Comparison of ENCODE assay signal across 9 cellular contexts in the genomic region with DNA sequence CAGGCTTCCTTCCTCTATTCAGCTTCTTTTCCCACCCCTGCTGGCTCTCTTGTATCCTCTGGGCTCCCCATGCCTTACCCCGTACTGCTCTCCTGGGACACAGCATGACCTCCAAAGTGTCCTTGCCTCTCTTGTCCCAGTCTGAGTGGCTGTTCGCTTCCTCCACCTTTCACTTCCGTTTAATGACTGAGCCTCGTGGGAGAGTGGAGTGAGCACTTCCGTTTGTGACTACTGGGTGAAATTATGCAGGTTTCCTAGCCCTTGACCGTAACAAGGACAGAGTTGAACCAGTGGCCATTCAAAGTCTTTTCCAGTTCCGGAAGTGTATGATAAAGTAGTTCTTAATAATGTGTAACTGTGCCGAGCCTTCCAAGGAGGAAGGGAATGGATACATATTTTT.
DNase-seq lines count a peak whose midpoint lies in the region; ATAC-seq, FAIRE-seq and TF ChIP-seq lines count a peak whose summit lies in the region.
"Had no signal": no experiment of that assay in that cellular context is flagged by ENCODE, and none has a peak within 500 bp of the region (broad histone marks: within the 10 kb centered on the region; RNA-seq: fewer than 3 reads in every experiment).

No MANE protein-coding gene starts in this region.

- 25 to 45% (median 40%) methylated on average over 8 of the region's 8 CpGs for WGBS in small intestine, 3 donors
- WGBS in esophagus squamous epithelium, 2 donors = 60 to 65% methylated on average over 6 to 8 of the region's 8 CpGs

- DNase-seq in DMS53 (lab: John Stamatoyannopoulos, UW) (peak; percentile 10), DMS53 treated with DMSO at 0.1 percent for 48 hours (lab: John Stamatoyannopoulos, UW; ENCODE audit: unreplicated experiment) (no peak), small intestine (peak; percentile 73), esophagus squamous epithelium (lab: John Stamatoyannopoulos, UW) (no peak), LoVo (ENCODE audit: low spot score) (no peak)
- no peak for DNase-seq in central memory CD8-positive, alpha-beta T cell (ENCODE audit: low spot score in 2 of 2)
- no peak for DNase-seq in activated naive CD4-positive, alpha-beta T cell treated with anti-CD3 and anti-CD28 coated beads, Interleukin-2, amount 10 ng/mL, durations not matched to agents 7 days and 5 days

- ATAC-seq in HG03354 (IDR thresholded peaks at IDR 0.05; ENCODE audit: poor library complexity, severe bottlenecking, unreplicated experiment) = peak; percentile 83
- ATAC-seq in central memory CD8-positive, alpha-beta T cell (replicated peaks; ENCODE audit: extremely low read depth, poor library complexity, severe bottlenecking) = no peak

- no peak for TF ChIP-seq CTCF in esophagus squamous epithelium (IDR thresholded peaks at IDR 0.05)

- no peaks in the 10 kb centered on the region for H3K27me3 Mint-ChIP-seq in central memory CD8-positive, alpha-beta T cell
- no peaks in the 10 kb centered on the region for H3K27me3 Mint-ChIP-seq in activated naive CD4-positive, alpha-beta T cell treated with anti-CD3 and anti-CD28 coated beads, Interleukin-2, amount 10 ng/mL, durations not matched to agents 7 days and 5 days

- peak overlapping the region; percentile 42 for H3K27ac Mint-ChIP-seq in central memory CD8-positive, alpha-beta T cell (ENCODE audit: low read depth)
- no peak overlapping the region for H3K27ac Mint-ChIP-seq in activated naive CD4-positive, alpha-beta T cell treated with anti-CD3 and anti-CD28 coated beads, Interleukin-2, amount 10 ng/mL, durations not matched to agents 7 days and 5 days

- H3K4me3 ChIP-seq in small intestine (ENCODE audit: low read depth in 1 of 2, low read length in 2 of 2) (no peak overlapping the region), esophagus squamous epithelium (no peak overlapping the region)

- H3K4me3 Mint-ChIP-seq in central memory CD8-positive, alpha-beta T cell = no peak overlapping the region
- H3K4me3 Mint-ChIP-seq in activated naive CD4-positive, alpha-beta T cell treated with anti-CD3 and anti-CD28 coated beads, Interleukin-2, amount 10 ng/mL, durations not matched to agents 7 days and 5 days = no peak overlapping the region

- H3K9me3 ChIP-seq in small intestine (ENCODE audit: control insufficient read depth, low read depth) = no peaks in the 10 kb centered on the region
- H3K9me3 ChIP-seq in esophagus squamous epithelium = no peaks in the 10 kb centered on the region

- no peak for TF ChIP-seq POLR2A in esophagus squamous epithelium (IDR thresholded peaks at IDR 0.05)

- intact Hi-C loops in esophagus squamous epithelium (cut with DNase I) = no loop called here

- FAIRE-seq in small intestine (lab: Jason Lieb, UNC) = no peak

- peaks cover 3% of the 10 kb centered on the region for H3K36me3 Mint-ChIP-seq in central memory CD8-positive, alpha-beta T cell (ENCODE audit: insufficient read depth)
- H3K36me3 Mint-ChIP-seq in activated naive CD4-positive, alpha-beta T cell treated with anti-CD3 and anti-CD28 coated beads, Interleukin-2, amount 10 ng/mL, durations not matched to agents 7 days and 5 days = no peaks in the 10 kb centered on the region

- H3K27ac ChIP-seq in small intestine (ENCODE audit: low read depth in 1 of 2, low read length in 1 of 2) = peak overlapping the region; percentile 27 to 72
- H3K27ac ChIP-seq in esophagus squamous epithelium = no peak overlapping the region
- H3K27ac ChIP-seq: 22Rv1 had no signal

- H3K4me1 ChIP-seq in small intestine (ENCODE audit: control insufficient read depth in 2 of 2, insufficient read depth in 1 of 2, low read depth in 1 of 2, low read length in 1 of 2) (peaks cover 2% of the 10 kb centered on the region in 2 donors), esophagus squamous epithelium (peaks cover 9 to 74% (median 10%) of the 10 kb centered on the region in 3 donors)

- H3K27me3 ChIP-seq in small intestine (ENCODE audit: control insufficient read depth in 2 of 2, insufficient read depth in 2 of 2, low read length in 2 of 2) = no peaks in the 10 kb centered on the region
- no peaks in the 10 kb centered on the region for H3K27me3 ChIP-seq in esophagus squamous epithelium

- peaks cover 80% of the 10 kb centered on the region for H3K4me1 Mint-ChIP-seq in central memory CD8-positive, alpha-beta T cell
- peaks cover 24% of the 10 kb centered on the region for H3K4me1 Mint-ChIP-seq in activated naive CD4-positive, alpha-beta T cell treated with anti-CD3 and anti-CD28 coated beads, Interleukin-2, amount 10 ng/mL, durations not matched to agents 7 days and 5 days

- no peaks in the 10 kb centered on the region for H3K36me3 ChIP-seq in small intestine (ENCODE audit: control insufficient read depth in 2 of 2, insufficient read depth in 2 of 2, low read length in 2 of 2)
- H3K36me3 ChIP-seq in esophagus squamous epithelium = no peaks in the 10 kb centered on the region

- no peaks in the 10 kb centered on the region for H3K9me3 Mint-ChIP-seq in central memory CD8-positive, alpha-beta T cell
- H3K9me3 Mint-ChIP-seq in activated naive CD4-positive, alpha-beta T cell treated with anti-CD3 and anti-CD28 coated beads, Interleukin-2, amount 10 ng/mL, durations not matched to agents 7 days and 5 days = no peaks in the 10 kb centered on the region

- CTCF ChIA-PET in activated naive CD4-positive, alpha-beta T cell treated with anti-CD3 and anti-CD28 coated beads, Interleukin-2, amount 10 ng/mL, durations not matched to agents 7 days and 5 days (lab: Charles Lee) = no interaction called here

Comparison
In these comparisons a context has a peak if more than half of its experiments do, and no peak if none do; other contexts are left out.
1. DNase-seq: peak in DMS53 (single experiment) and small intestine (single experiment); none in DMS53 treated with DMSO at 0.1 percent for 48 hours (single experiment), central memory CD8-positive, alpha-beta T cell (0 of 2), esophagus squamous epithelium (single experiment), LoVo (single experiment) and activated naive CD4-positive, alpha-beta T cell treated with anti-CD3 and anti-CD28 coated beads, Interleukin-2, amount 10 ng/mL, durations not matched to agents 7 days and 5 days (single experiment).
2. H3K27ac ChIP-seq: peak in small intestine (2 of 2); none in esophagus squamous epithelium (0 of 4).